ENCODE assay signal across 8 cellular contexts in the genomic region with DNA sequence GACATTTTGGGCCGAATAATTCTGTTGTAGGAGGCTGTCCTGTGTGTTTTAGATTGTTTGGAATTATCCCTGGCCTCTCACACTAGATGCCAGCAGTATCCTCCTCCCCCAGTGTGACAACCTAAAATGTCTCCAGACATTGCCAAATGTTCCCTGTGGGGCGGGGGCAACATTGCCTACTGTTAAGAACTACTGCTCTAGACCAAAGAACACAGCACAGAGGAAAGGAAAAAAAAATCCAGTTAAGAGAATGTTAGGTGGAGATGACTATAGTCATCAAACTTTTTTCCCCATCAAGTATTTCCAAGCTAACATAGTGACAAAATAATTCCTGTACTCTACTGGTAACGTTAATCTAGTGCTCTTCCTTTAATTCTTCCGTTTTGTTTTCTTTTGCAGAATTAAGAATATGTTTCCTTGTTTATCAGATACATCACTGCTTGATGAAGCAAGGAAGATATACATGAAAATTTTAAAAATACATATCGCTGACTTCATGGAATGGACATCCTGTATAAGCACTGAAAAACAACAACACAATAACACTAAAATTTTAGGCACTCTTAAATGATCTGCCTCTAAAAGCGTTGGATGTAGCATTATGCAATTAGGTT. TPM values are rescaled to one million over a fixed set of nuclear protein-coding genes. Genes with fewer than 3 reads are reported as not detected.
DNase-seq lines count a peak whose midpoint lies in the region; ATAC-seq and TF ChIP-seq lines count a peak whose summit lies in the region.

No MANE protein-coding gene starts in this region.

- CTCF ChIA-PET in T-cell (lab: Charles Lee), result interaction anchor here (0.6 to 5.8 kb wide), 5 partner anchors 16 to 1739 kb away, joined by 3 to 46 read pairs (median 5); no protein-coding TSS in a partner anchor

- peaks cover 40% of the 10 kb centered on the region for H3K4me1 Mint-ChIP-seq in activated naive CD4-positive, alpha-beta T cell treated with anti-CD3 and anti-CD28 coated beads, Interleukin-2, amount 50 U/mL, for 24 hours
- H3K4me1 Mint-ChIP-seq in T-cell, result peaks cover 25 to 44% (median 34%) of the 10 kb centered on the region in 3 donors

- no peaks in the 10 kb centered on the region for H3K27me3 Mint-ChIP-seq in activated naive CD4-positive, alpha-beta T cell treated with anti-CD3 and anti-CD28 coated beads, Interleukin-2, amount 50 U/mL, for 24 hours
- no peaks in the 10 kb centered on the region for H3K27me3 Mint-ChIP-seq in T-cell

- H3K27ac ChIP-seq in tibial nerve, result peak overlapping the region; percentile 96 to 100 (median 100)

- no peaks in the 10 kb centered on the region for H3K9me3 ChIP-seq in tibial nerve

- peak overlapping the region; percentile 96 for H3K27ac Mint-ChIP-seq in activated naive CD4-positive, alpha-beta T cell treated with anti-CD3 and anti-CD28 coated beads, Interleukin-2, amount 50 U/mL, for 24 hours
- peak overlapping the region; percentile 90 to 97 for H3K27ac Mint-ChIP-seq in T-cell

- H3K4me3 ChIP-seq in fibroblast of villous mesenchyme (ENCODE audit: low read depth, low read length) (peak overlapping the region; percentile 94), tibial nerve (peak overlapping the region in 3 of 4 donors; percentile 66 to 96 (median 76))

- no peak for TF ChIP-seq CTCF in fibroblast of villous mesenchyme (IDR thresholded peaks at IDR 0.05; ENCODE audit: insufficient read depth, low read depth, low read length)
- TF ChIP-seq CTCF in tibial nerve (IDR thresholded peaks at IDR 0.05), result no peak

- peaks cover 0 to 15% (median 0%) of the 10 kb centered on the region in 3 donors for H3K36me3 ChIP-seq in tibial nerve

- no peaks in the 10 kb centered on the region for H3K27me3 ChIP-seq in tibial nerve

- peak overlapping the region; percentile 99 for H3K4me3 Mint-ChIP-seq in activated naive CD4-positive, alpha-beta T cell treated with anti-CD3 and anti-CD28 coated beads, Interleukin-2, amount 50 U/mL, for 24 hours
- peak overlapping the region; percentile 93 to 99 (median 99) for H3K4me3 Mint-ChIP-seq in T-cell

- peaks cover 27% of the 10 kb centered on the region for H3K36me3 Mint-ChIP-seq in activated naive CD4-positive, alpha-beta T cell treated with anti-CD3 and anti-CD28 coated beads, Interleukin-2, amount 50 U/mL, for 24 hours
- H3K36me3 Mint-ChIP-seq in T-cell, result peaks cover 43% of the 10 kb centered on the region

- ATAC-seq in T-cell (replicated peaks in 1 of 4) (no peak), HG03442 (IDR thresholded peaks at IDR 0.05; ENCODE audit: unreplicated experiment) (no peak)

- no peak for DNase-seq in activated naive CD4-positive, alpha-beta T cell treated with Interleukin-2 at 50 U/mL for 16 hours
- DNase-seq in T-cell (no peak), fibroblast of villous mesenchyme (ENCODE audit: low read depth) (peak; percentile 49), tibial nerve (ENCODE audit: low spot score in 2 of 2) (no peak), NCI-H82 treated with DMSO at 0.1 percent for 48 hours (lab: John Stamatoyannopoulos, UW; ENCODE audit: unreplicated experiment) (no peak), AG08396 (ENCODE audit: low spot score) (no peak)

- TF ChIP-seq POLR2A in tibial nerve (IDR thresholded peaks at IDR 0.05), result peak in 1 of 2 donors; percentile 15

- TF ChIP-seq EP300 in tibial nerve (IDR thresholded peaks at IDR 0.05), result peak in 1 of 2 donors; percentile 68

- no peaks in the 10 kb centered on the region for H3K9me3 Mint-ChIP-seq in activated naive CD4-positive, alpha-beta T cell treated with anti-CD3 and anti-CD28 coated beads, Interleukin-2, amount 50 U/mL, for 24 hours
- no peaks in the 10 kb centered on the region for H3K9me3 Mint-ChIP-seq in T-cell

- WGBS in tibial nerve, 2 donors, result 36 to 40% methylated on average over 6 of the region's 6 CpGs

- POLR2A ChIA-PET in T-cell (lab: Charles Lee), result interaction anchor here (0.6 to 2.2 kb wide), 5 partner anchors 16 to 388 kb away, joined by 3 to 12 read pairs (median 4); partner anchors contain the start of gene BORCS5 (in 1 of the 2)

- peaks cover 0 to 45% (median 34%) of the 10 kb centered on the region in 4 donors for H3K4me1 ChIP-seq in tibial nerve

RNA-seq across cellular contexts. Expression of gene CDKN1B, which starts 3.6 kb away (rescaled TPM):
- total RNA-seq in T-cell, result 100 to 1,000 TPM; 170 to 246 (median 188) TPM
- 53.1 and 56.6 TPM in 2 replicates for total RNA-seq in fibroblast of villous mesenchyme
- 100 to 1,000 TPM in 3 of 4 donors, 10 to 100 TPM in 1; 77.4 to 142 (median 114) TPM for total RNA-seq in tibial nerve

RNA-seq across cellular contexts. Expression of gene GPR19, which starts 24.8 kb away (rescaled TPM):
- total RNA-seq in T-cell, result 1 to 10 TPM; 1.7 to 5.2 (median 2.2) TPM
- total RNA-seq in fibroblast of villous mesenchyme, result under 0.01 and 0.32 TPM in 2 replicates
- 1 to 10 TPM in 1 of 4 donors, not detected in 3; 1.3 TPM for total RNA-seq in tibial nerve
